In the genomic region with DNA sequence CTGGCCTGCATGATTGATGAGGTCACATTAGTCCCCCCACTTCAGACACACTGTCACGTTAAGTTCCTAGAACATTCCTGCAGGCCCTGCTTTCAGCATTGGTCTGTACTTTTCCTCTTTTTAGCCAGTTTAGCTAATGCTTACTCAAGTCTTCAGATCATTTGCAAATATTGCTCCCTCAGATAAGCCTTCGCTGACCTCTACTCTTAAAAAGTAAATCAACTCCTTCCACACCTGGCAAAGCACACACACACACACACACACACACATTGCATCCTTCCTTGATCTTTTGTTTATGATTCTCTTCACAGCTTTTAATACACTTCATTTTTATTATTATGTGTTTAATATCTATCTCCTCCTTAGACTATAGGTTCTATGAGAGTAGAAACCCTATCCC, we compare ENCODE assay signal across 28 cellular contexts. TPM values are rescaled to one million over a fixed set of nuclear protein-coding genes. Genes with fewer than 3 reads are reported as not detected.
A peak's percentile ranks its signal among the peaks of the same experiment; 100 is the strongest.
DNase-seq lines count a peak whose midpoint lies in the region; ATAC-seq, FAIRE-seq and TF ChIP-seq lines count a peak whose summit lies in the region.
"Had no signal": no experiment of that assay in that cellular context is flagged by ENCODE, and none has a peak within 500 bp of the region (broad histone marks: within the 10 kb centered on the region; RNA-seq: fewer than 3 reads in every experiment).

No MANE protein-coding gene starts in this region.

- H3K4me1 ChIP-seq in body of pancreas, result peaks cover 16% of the 10 kb centered on the region
- peaks cover 0 to 3% of the 10 kb centered on the region in 2 donors for H3K4me1 ChIP-seq in left lung
- peaks cover 0 to 11% (median 6%) of the 10 kb centered on the region in 3 donors for H3K4me1 ChIP-seq in pancreas
- H3K4me1 ChIP-seq in thyroid gland, result peaks cover 42 to 50% of the 10 kb centered on the region in 2 donors
- peaks cover 5% of the 10 kb centered on the region for H3K4me1 ChIP-seq in right cardiac atrium (ENCODE audit: control insufficient read depth, insufficient read depth, low read length)
- H3K4me1 ChIP-seq in tibial artery, result peaks cover 0 to 56% (median 24%) of the 10 kb centered on the region in 4 donors

- TF ChIP-seq POLR2A in body of pancreas (IDR thresholded peaks at IDR 0.05) (no peak), thyroid gland (IDR thresholded peaks at IDR 0.05) (no peak)

- H3K4me3 ChIP-seq in body of pancreas, result no peak overlapping the region
- no peak overlapping the region for H3K4me3 ChIP-seq in left lung
- H3K4me3 ChIP-seq in pancreas, result no peak overlapping the region
- H3K4me3 ChIP-seq in thyroid gland (replicated peaks in 1 of 3), result no peak overlapping the region
- H3K4me3 ChIP-seq in brain microvascular endothelial cell (ENCODE audit: low read depth, low read length), result no peak overlapping the region
- no peak overlapping the region for H3K4me3 ChIP-seq in right cardiac atrium (ENCODE audit: low read length)
- no peak overlapping the region for H3K4me3 ChIP-seq in tibial artery
- H3K4me3 ChIP-seq: BLaER1 had no signal

- intact Hi-C loops in body of pancreas (cut with DNase I) (no loop called here), left lung (cut with DNase I) (no loop called here), pancreas (cut with DNase I) (no loop called here), thyroid gland (cut with DNase I) (no loop called here), right cardiac atrium (cut with DNase I) (no loop called here), tibial artery (cut with DNase I; ENCODE audit: low total_unique reads) (no loop called here)

- H3K9me3 ChIP-seq in body of pancreas (no peaks in the 10 kb centered on the region), left lung (peaks cover 0 to 9% of the 10 kb centered on the region in 2 donors), pancreas (no peaks in the 10 kb centered on the region), thyroid gland (no peaks in the 10 kb centered on the region), right cardiac atrium (ENCODE audit: control insufficient read depth, low read length) (no peaks in the 10 kb centered on the region), tibial artery (no peaks in the 10 kb centered on the region)
- H3K9me3 ChIP-seq: BE2C had no signal

- 27 to 40% methylated on average over 2 of the region's 2 CpGs for WGBS in body of pancreas, 2 donors
- WGBS in pancreas, 2 donors, result 21 to 22% methylated on average over 2 of the region's 2 CpGs
- WGBS in thyroid gland, 2 donors, result 72% methylated on average over 2 of the region's 2 CpGs
- 64% methylated on average over 2 of the region's 2 CpGs for WGBS in right cardiac atrium

- FAIRE-seq in pancreas (lab: Jason Lieb, UNC), result no peak
- FAIRE-seq: A204.1, GM12891, GM19239 had no signal

- H3K27me3 ChIP-seq in body of pancreas, result no peaks in the 10 kb centered on the region
- no peaks in the 10 kb centered on the region for H3K27me3 ChIP-seq in left lung
- H3K27me3 ChIP-seq in pancreas, result no peaks in the 10 kb centered on the region
- H3K27me3 ChIP-seq in thyroid gland, result no peaks in the 10 kb centered on the region
- no peaks in the 10 kb centered on the region for H3K27me3 ChIP-seq in brain microvascular endothelial cell (replicated peaks)
- H3K27me3 ChIP-seq in right cardiac atrium (ENCODE audit: control insufficient read depth, insufficient read depth), result no peaks in the 10 kb centered on the region
- H3K27me3 ChIP-seq in tibial artery, result no peaks in the 10 kb centered on the region
- H3K27me3 ChIP-seq: BE2C, BLaER1 had no signal

- ATAC-seq in body of pancreas (peak; percentile 45), left lung (peak; percentile 22), pancreas (peak; percentile 54 to 84 (median 58)), right cardiac atrium (no peak)

- in situ Hi-C loops in brain microvascular endothelial cell (cut with HindIII; ENCODE audit: low pct_ligation_motif_present, low sequenced_read_pairs), result no loop called here

- TF ChIP-seq CTCF in body of pancreas (IDR thresholded peaks at IDR 0.05) (no peak), left lung (IDR thresholded peaks at IDR 0.05) (no peak), pancreas (IDR thresholded peaks at IDR 0.05) (no peak), thyroid gland (IDR thresholded peaks at IDR 0.05) (no peak), brain microvascular endothelial cell (IDR thresholded peaks at IDR 0.05; ENCODE audit: low read depth, low read length, missing control alignments) (no peak), tibial artery (IDR thresholded peaks at IDR 0.05) (no peak)

- no peaks in the 10 kb centered on the region for H3K36me3 ChIP-seq in body of pancreas (replicated peaks in 1 of 2; ENCODE audit: insufficient read depth in 1 of 2, low read depth in 2 of 2)
- no peaks in the 10 kb centered on the region for H3K36me3 ChIP-seq in left lung
- H3K36me3 ChIP-seq in pancreas, result no peaks in the 10 kb centered on the region
- no peaks in the 10 kb centered on the region for H3K36me3 ChIP-seq in thyroid gland
- H3K36me3 ChIP-seq in brain microvascular endothelial cell (replicated peaks), result no peaks in the 10 kb centered on the region
- H3K36me3 ChIP-seq in tibial artery, result no peaks in the 10 kb centered on the region
- H3K36me3 ChIP-seq: BE2C, BLaER1 had no signal

- DNase-seq in body of pancreas (peak in 1 of 4 donors; percentile 14), left lung (no peak), pancreas (no peak), thyroid gland (no peak), brain microvascular endothelial cell (no peak), right cardiac atrium (no peak), tibial artery (no peak)
- no peak for DNase-seq in activated T-cell treated with anti-CD3 and anti-CD28 coated beads, Interleukin-2, amount 50 U/mL, for 1 hour
- DNase-seq: 8988T; ACHN; BE2C; C1 segment of cervical spinal cord; CD4-positive, alpha-beta memory T cell; CD4-positive, CD25-positive, alpha-beta regulatory T cell; CD8-positive, alpha-beta memory T cell; COR-L47; DMS 273 treated with DMSO at 0.1 percent for 48 hours; DMS153; DMS53; DMS79; DND-41; EL; GDM1 had no signal

- no peak overlapping the region for H3K27ac ChIP-seq in body of pancreas
- no peak overlapping the region for H3K27ac ChIP-seq in left lung
- H3K27ac ChIP-seq in pancreas, result no peak overlapping the region
- H3K27ac ChIP-seq in thyroid gland, result peak overlapping the region; percentile 83 to 95 (median 86)
- H3K27ac ChIP-seq in brain microvascular endothelial cell, result no peak overlapping the region
- no peak overlapping the region for H3K27ac ChIP-seq in right cardiac atrium (ENCODE audit: low read length)
- no peak overlapping the region for H3K27ac ChIP-seq in tibial artery
- H3K27ac ChIP-seq: BLaER1 had no signal

RNA-seq across cellular contexts. Expression of gene PARM1, which starts 31.4 kb away (rescaled TPM):
- total RNA-seq in body of pancreas (10 to 100 TPM; 21.0 to 28.7 TPM), left lung (100 to 1,000 TPM in 1 of 2 donors, 10 to 100 TPM in 1; 60.2 to 140 TPM), pancreas (10 to 100 TPM; 22.0 to 28.0 (median 24.5) TPM), thyroid gland (100 to 1,000 TPM; 319 to 575 (median 470) TPM), right cardiac atrium (100 to 1,000 TPM in 3 of 4 donors, 10 to 100 TPM in 1; 77.2 to 158 (median 120) TPM)
- polyA plus RNA-seq in pancreas (10 to 100 TPM in 1 of 2 donors, 1 to 10 TPM in 1; 8.3 to 29.7 TPM), right cardiac atrium (65.0 TPM)
- total RNA-seq: CD4-positive, alpha-beta memory T cell; CD8-positive, alpha-beta memory T cell; G401 had no signal
- polyA plus RNA-seq: CD8-positive, alpha-beta memory T cell had no signal

Comparison
In these comparisons a context has a peak if more than half of its experiments do, and no peak if none do; other contexts are left out.
1. ATAC-seq: peak in body of pancreas (single experiment), left lung (single experiment) and pancreas (4 of 4); none in right cardiac atrium (0 of 2).
2. H3K27ac ChIP-seq: peak in thyroid gland (3 of 3); none in body of pancreas (0 of 4), left lung (0 of 2), pancreas (0 of 4), brain microvascular endothelial cell (single experiment), right cardiac atrium (single experiment) and tibial artery (0 of 2).